Comparison of ENCODE assay signal across 17 cellular contexts in the genomic region with DNA sequence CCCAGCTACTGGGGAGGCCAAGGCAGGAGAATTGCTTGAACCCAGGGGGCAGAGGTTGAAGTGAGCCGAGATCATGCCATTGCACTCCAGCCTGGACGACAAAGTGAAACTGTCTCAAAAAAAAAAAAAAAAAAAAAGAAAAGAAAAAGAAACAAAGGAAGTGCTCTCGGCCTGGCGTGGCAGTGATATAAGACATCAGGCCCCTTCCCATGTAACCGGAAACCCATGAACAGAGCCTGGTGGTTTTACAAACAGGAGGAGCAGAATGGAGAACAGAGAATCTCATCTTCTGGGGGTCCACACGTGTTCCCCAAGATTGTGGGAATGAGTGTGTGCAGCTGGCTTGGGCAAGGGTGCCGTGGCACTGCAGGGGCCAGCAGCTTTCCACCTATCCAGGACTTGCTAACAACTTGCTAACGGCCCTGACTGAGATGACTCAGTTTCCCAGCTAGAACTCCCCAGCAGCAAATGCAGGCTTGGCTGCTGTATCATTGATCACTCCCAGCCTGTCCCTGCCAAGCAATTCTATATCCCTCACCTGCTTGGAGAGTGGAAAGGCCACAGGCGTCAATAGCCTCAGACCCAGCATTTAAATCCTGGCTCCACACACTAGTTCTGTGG.
DNase-seq lines count a peak whose midpoint lies in the region; ATAC-seq lines count a peak whose summit lies in the region.
"Had no signal": no experiment of that assay in that cellular context is flagged by ENCODE, and none has a peak within 500 bp of the region (broad histone marks: within the 10 kb centered on the region; RNA-seq: fewer than 3 reads in every experiment).

No MANE protein-coding gene starts in this region.

- H3K4me1 Mint-ChIP-seq in activated CD8-positive, alpha-beta memory T cell treated with anti-CD3 and anti-CD28 coated beads, Interleukin-2, amount 10 ng/mL, durations not matched to agents 7 days and 5 days = peaks cover 10% of the 10 kb centered on the region
- H3K4me1 Mint-ChIP-seq in effector memory CD8-positive, alpha-beta T cell (ENCODE audit: low read depth in 2 of 2) = peaks cover 4 to 8% of the 10 kb centered on the region in 2 donors

- CTCF ChIA-PET in activated CD8-positive, alpha-beta memory T cell treated with anti-CD3 and anti-CD28 coated beads, Interleukin-2, amount 10 ng/mL, durations not matched to agents 7 days and 5 days (lab: Charles Lee) = no interaction called here

- peaks cover 2% of the 10 kb centered on the region for H3K27me3 Mint-ChIP-seq in activated CD8-positive, alpha-beta memory T cell treated with anti-CD3 and anti-CD28 coated beads, Interleukin-2, amount 10 ng/mL, durations not matched to agents 7 days and 5 days
- H3K27me3 Mint-ChIP-seq in effector memory CD8-positive, alpha-beta T cell = peaks cover 0 to 37% of the 10 kb centered on the region in 2 donors

- DNase-seq in activated CD8-positive, alpha-beta memory T cell treated with anti-CD3 and anti-CD28 coated beads, Interleukin-2, amount 10 ng/mL, durations not matched to agents 7 days and 5 days = no peak
- no peak for DNase-seq in activated CD8-positive, alpha-beta memory T cell treated with anti-CD3 and anti-CD28 coated beads, Interleukin-2, amount 50 U/mL, for 4 hours
- DNase-seq in MV-4-11 (lab: John Stamatoyannopoulos, UW) (peak; percentile 62), posterior vena cava (ENCODE audit: low spot score) (peak; percentile 10), NCI-H510A (lab: John Stamatoyannopoulos, UW) (no peak)
- DNase-seq in effector memory CD8-positive, alpha-beta T cell = no peak
- DNase-seq: ACHN; activated CD4-positive, alpha-beta T cell treated with anti-CD3 and anti-CD28 coated beads for 4 hours; glutamatergic neuron; GOT3; Karpas-422; NCI-H1436; retina; Right ventricle myocardium superior had no signal

- peak overlapping the region; percentile 32 for H3K27ac Mint-ChIP-seq in activated CD8-positive, alpha-beta memory T cell treated with anti-CD3 and anti-CD28 coated beads, Interleukin-2, amount 10 ng/mL, durations not matched to agents 7 days and 5 days
- peak overlapping the region in 1 of 2 donors; percentile 86 for H3K27ac Mint-ChIP-seq in effector memory CD8-positive, alpha-beta T cell
- H3K27ac Mint-ChIP-seq: memory B cell had no signal

- no peaks in the 10 kb centered on the region for H3K36me3 Mint-ChIP-seq in activated CD8-positive, alpha-beta memory T cell treated with anti-CD3 and anti-CD28 coated beads, Interleukin-2, amount 10 ng/mL, durations not matched to agents 7 days and 5 days
- peaks cover 6% of the 10 kb centered on the region for H3K36me3 Mint-ChIP-seq in effector memory CD8-positive, alpha-beta T cell (ENCODE audit: insufficient read depth)
- H3K36me3 Mint-ChIP-seq: memory B cell had no signal

- intact Hi-C loops in posterior vena cava (cut with DNase I) = no loop called here

- no peak overlapping the region for H3K4me3 Mint-ChIP-seq in activated CD8-positive, alpha-beta memory T cell treated with anti-CD3 and anti-CD28 coated beads, Interleukin-2, amount 10 ng/mL, durations not matched to agents 7 days and 5 days
- peak overlapping the region; percentile 13 to 63 for H3K4me3 Mint-ChIP-seq in effector memory CD8-positive, alpha-beta T cell
- H3K4me3 Mint-ChIP-seq: memory B cell had no signal

- ATAC-seq in activated CD8-positive, alpha-beta memory T cell treated with anti-CD3 and anti-CD28 coated beads, Interleukin-2, amount 10 ng/mL, durations not matched to agents 7 days and 5 days = no peak
- no peak for ATAC-seq in effector memory CD8-positive, alpha-beta T cell (replicated peaks)
- ATAC-seq in HG03354 (IDR thresholded peaks at IDR 0.05; ENCODE audit: poor library complexity, severe bottlenecking, unreplicated experiment) (no peak), HG02623 (IDR thresholded peaks at IDR 0.05; ENCODE audit: unreplicated experiment) (no peak)

- H3K9me3 Mint-ChIP-seq in activated CD8-positive, alpha-beta memory T cell treated with anti-CD3 and anti-CD28 coated beads, Interleukin-2, amount 10 ng/mL, durations not matched to agents 7 days and 5 days (ENCODE audit: low read depth) = no peaks in the 10 kb centered on the region
- no peaks in the 10 kb centered on the region for H3K9me3 Mint-ChIP-seq in effector memory CD8-positive, alpha-beta T cell
- H3K9me3 Mint-ChIP-seq: memory B cell had no signal

Comparison
In these comparisons a context has a peak if more than half of its experiments do, and no peak if none do; other contexts are left out.
1. DNase-seq: peak in MV-4-11 (single experiment) and posterior vena cava (single experiment); none in activated CD8-positive, alpha-beta memory T cell treated with anti-CD3 and anti-CD28 coated beads, Interleukin-2, amount 10 ng/mL, durations not matched to agents 7 days and 5 days (single experiment), activated CD8-positive, alpha-beta memory T cell treated with anti-CD3 and anti-CD28 coated beads, Interleukin-2, amount 50 U/mL, for 4 hours (single experiment), effector memory CD8-positive, alpha-beta T cell (0 of 3) and NCI-H510A (single experiment).